ENCODE assay signal across 1 cellular context in the genomic region with DNA sequence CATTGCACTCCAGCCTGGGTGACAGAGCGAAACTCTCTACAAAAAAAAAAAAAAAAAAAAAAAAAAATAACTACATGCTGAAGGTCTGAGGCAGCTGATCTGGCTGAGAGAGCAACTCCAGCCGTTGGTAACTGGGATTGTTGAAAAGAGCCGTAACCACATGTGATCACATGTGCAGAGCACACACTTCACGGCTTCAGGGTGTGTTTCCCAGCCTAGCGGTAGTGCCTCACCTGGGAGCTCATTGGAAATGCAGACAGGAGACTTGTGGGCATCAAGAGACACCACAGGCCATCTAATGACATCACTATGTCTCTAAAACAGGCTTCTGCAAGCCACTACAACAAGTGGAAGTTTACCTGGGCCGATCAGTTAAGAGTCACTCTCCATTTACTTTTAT.
TF ChIP-seq lines count a peak whose summit lies in the region.

No MANE protein-coding gene starts in this region.

TF ChIP-seq in GM23338, 12 proteins besides CTCF, POLR2A, EP300 and RAD21 (continued from another document):
- TF ChIP-seq, protein P1, sequence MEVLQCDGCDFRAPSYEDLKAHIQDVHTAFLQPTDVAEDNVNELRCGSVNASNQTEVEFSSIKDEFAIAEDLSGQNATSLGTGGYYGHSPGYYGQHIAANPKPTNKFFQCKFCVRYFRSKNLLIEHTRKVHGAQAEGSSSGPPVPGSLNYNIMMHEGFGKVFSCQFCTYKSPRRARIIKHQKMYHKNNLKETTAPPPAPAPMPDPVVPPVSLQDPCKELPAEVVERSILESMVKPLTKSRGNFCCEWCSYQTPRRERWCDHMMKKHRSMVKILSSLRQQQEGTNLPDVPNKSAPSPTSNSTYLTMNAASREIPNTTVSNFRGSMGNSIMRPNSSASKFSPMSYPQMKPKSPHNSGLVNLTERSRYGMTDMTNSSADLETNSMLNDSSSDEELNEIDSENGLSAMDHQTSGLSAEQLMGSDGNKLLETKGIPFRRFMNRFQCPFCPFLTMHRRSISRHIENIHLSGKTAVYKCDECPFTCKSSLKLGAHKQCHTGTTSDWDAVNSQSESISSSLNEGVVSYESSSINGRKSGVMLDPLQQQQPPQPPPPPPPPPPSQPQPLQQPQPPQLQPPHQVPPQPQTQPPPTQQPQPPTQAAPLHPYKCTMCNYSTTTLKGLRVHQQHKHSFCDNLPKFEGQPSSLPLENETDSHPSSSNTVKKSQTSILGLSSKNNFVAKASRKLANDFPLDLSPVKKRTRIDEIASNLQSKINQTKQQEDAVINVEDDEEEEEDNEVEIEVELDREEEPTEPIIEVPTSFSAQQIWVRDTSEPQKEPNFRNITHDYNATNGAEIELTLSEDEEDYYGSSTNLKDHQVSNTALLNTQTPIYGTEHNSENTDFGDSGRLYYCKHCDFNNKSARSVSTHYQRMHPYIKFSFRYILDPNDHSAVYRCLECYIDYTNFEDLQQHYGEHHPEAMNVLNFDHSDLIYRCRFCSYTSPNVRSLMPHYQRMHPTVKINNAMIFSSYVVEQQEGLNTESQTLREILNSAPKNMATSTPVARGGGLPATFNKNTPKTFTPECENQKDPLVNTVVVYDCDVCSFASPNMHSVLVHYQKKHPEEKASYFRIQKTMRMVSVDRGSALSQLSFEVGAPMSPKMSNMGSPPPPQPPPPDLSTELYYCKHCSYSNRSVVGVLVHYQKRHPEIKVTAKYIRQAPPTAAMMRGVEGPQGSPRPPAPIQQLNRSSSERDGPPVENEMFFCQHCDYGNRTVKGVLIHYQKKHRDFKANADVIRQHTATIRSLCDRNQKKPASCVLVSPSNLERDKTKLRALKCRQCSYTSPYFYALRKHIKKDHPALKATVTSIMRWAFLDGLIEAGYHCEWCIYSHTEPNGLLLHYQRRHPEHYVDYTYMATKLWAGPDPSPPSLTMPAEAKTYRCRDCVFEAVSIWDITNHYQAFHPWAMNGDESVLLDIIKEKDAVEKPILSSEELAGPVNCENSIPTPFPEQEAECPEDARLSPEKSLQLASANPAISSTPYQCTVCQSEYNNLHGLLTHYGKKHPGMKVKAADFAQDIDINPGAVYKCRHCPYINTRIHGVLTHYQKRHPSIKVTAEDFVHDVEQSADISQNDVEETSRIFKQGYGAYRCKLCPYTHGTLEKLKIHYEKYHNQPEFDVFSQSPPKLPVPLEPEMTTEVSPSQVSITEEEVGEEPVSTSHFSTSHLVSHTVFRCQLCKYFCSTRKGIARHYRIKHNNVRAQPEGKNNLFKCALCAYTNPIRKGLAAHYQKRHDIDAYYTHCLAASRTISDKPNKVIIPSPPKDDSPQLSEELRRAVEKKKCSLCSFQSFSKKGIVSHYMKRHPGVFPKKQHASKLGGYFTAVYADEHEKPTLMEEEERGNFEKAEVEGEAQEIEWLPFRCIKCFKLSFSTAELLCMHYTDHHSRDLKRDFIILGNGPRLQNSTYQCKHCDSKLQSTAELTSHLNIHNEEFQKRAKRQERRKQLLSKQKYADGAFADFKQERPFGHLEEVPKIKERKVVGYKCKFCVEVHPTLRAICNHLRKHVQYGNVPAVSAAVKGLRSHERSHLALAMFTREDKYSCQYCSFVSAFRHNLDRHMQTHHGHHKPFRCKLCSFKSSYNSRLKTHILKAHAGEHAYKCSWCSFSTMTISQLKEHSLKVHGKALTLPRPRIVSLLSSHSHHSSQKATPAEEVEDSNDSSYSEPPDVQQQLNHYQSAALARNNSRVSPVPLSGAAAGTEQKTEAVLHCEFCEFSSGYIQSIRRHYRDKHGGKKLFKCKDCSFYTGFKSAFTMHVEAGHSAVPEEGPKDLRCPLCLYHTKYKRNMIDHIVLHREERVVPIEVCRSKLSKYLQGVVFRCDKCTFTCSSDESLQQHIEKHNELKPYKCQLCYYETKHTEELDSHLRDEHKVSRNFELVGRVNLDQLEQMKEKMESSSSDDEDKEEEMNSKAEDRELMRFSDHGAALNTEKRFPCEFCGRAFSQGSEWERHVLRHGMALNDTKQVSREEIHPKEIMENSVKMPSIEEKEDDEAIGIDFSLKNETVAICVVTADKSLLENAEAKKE (CRISPR knock-in tag; IDR thresholded peaks at IDR 0.05): no peak
- TF ChIP-seq CREB1 (CRISPR knock-in tag; IDR thresholded peaks at IDR 0.05; ENCODE audit: low read depth) (no peak), ZNF114 (CRISPR knock-in tag; IDR thresholded peaks at IDR 0.05) (no peak)
- TF ChIP-seq, protein P2, sequence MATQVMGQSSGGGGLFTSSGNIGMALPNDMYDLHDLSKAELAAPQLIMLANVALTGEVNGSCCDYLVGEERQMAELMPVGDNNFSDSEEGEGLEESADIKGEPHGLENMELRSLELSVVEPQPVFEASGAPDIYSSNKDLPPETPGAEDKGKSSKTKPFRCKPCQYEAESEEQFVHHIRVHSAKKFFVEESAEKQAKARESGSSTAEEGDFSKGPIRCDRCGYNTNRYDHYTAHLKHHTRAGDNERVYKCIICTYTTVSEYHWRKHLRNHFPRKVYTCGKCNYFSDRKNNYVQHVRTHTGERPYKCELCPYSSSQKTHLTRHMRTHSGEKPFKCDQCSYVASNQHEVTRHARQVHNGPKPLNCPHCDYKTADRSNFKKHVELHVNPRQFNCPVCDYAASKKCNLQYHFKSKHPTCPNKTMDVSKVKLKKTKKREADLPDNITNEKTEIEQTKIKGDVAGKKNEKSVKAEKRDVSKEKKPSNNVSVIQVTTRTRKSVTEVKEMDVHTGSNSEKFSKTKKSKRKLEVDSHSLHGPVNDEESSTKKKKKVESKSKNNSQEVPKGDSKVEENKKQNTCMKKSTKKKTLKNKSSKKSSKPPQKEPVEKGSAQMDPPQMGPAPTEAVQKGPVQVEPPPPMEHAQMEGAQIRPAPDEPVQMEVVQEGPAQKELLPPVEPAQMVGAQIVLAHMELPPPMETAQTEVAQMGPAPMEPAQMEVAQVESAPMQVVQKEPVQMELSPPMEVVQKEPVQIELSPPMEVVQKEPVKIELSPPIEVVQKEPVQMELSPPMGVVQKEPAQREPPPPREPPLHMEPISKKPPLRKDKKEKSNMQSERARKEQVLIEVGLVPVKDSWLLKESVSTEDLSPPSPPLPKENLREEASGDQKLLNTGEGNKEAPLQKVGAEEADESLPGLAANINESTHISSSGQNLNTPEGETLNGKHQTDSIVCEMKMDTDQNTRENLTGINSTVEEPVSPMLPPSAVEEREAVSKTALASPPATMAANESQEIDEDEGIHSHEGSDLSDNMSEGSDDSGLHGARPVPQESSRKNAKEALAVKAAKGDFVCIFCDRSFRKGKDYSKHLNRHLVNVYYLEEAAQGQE (IDR thresholded peaks at IDR 0.05; ENCODE audit: unreplicated experiment): no peak
